ENCODE assay signal across 13 cellular contexts in genomic region chr10:31702005-31702404, GRCh38.
DNase-seq lines count a peak whose midpoint lies in the region; ATAC-seq and TF ChIP-seq lines count a peak whose summit lies in the region.
"Had no signal": no experiment of that assay in that cellular context is flagged by ENCODE, and none has a peak within 500 bp of the region (broad histone marks: within the 10 kb centered on the region; RNA-seq: fewer than 3 reads in every experiment).

No MANE protein-coding gene starts in this region.

- POLR2A ChIA-PET in naive thymus-derived CD4-positive, alpha-beta T cell (lab: Charles Lee) = no interaction called here

- peaks cover 0 to 10% (median 0%) of the 10 kb centered on the region in 5 donors for H3K27me3 Mint-ChIP-seq in naive thymus-derived CD4-positive, alpha-beta T cell
- H3K27me3 Mint-ChIP-seq: activated CD4-positive, alpha-beta memory T cell treated with anti-CD3 and anti-CD28 coated beads for 36 hours had no signal

- no peak overlapping the region for H3K27ac Mint-ChIP-seq in naive thymus-derived CD4-positive, alpha-beta T cell
- H3K27ac Mint-ChIP-seq: activated CD4-positive, alpha-beta memory T cell treated with anti-CD3 and anti-CD28 coated beads for 36 hours; mesothelial cell of epicardium had no signal

- in situ Hi-C loops in brain microvascular endothelial cell (cut with HindIII; ENCODE audit: low pct_ligation_motif_present, low sequenced_read_pairs) = no loop called here

- TF ChIP-seq POLR2A in uterus (IDR thresholded peaks at IDR 0.05) = no peak

- peaks cover 2 to 11% (median 6%) of the 10 kb centered on the region in 7 donors for H3K4me1 Mint-ChIP-seq in naive thymus-derived CD4-positive, alpha-beta T cell

- H3K27me3 ChIP-seq in left ventricle myocardium inferior (ENCODE audit: low read depth) (no peaks in the 10 kb centered on the region), ascending aorta (no peaks in the 10 kb centered on the region), uterus (no peaks in the 10 kb centered on the region), brain microvascular endothelial cell (replicated peaks) (no peaks in the 10 kb centered on the region)
- H3K27me3 ChIP-seq in naive thymus-derived CD4-positive, alpha-beta T cell (ENCODE audit: control insufficient read depth in 2 of 2, insufficient read depth in 2 of 2, low read length in 2 of 2) = no peaks in the 10 kb centered on the region
- H3K27me3 ChIP-seq: Peyer's patch had no signal

- H3K36me3 ChIP-seq in left ventricle myocardium inferior (no peaks in the 10 kb centered on the region), ascending aorta (no peaks in the 10 kb centered on the region), uterus (no peaks in the 10 kb centered on the region), brain microvascular endothelial cell (replicated peaks) (no peaks in the 10 kb centered on the region)
- H3K36me3 ChIP-seq in naive thymus-derived CD4-positive, alpha-beta T cell (ENCODE audit: control insufficient read depth in 2 of 3, insufficient read depth in 3 of 3, low read length in 3 of 3) = no peaks in the 10 kb centered on the region
- H3K36me3 ChIP-seq: Peyer's patch had no signal

- no peak for ATAC-seq in Right ventricle myocardium inferior
- ATAC-seq in naive thymus-derived CD4-positive, alpha-beta T cell = peak; percentile 36

- H3K4me3 Mint-ChIP-seq in naive thymus-derived CD4-positive, alpha-beta T cell = no peak overlapping the region
- H3K4me3 Mint-ChIP-seq: activated CD4-positive, alpha-beta memory T cell treated with anti-CD3 and anti-CD28 coated beads for 36 hours; mesothelial cell of epicardium had no signal

- TF ChIP-seq CTCF in left ventricle myocardium inferior (IDR thresholded peaks at IDR 0.05; ENCODE audit: borderline replicate concordance) = no peak
- TF ChIP-seq CTCF in ascending aorta (IDR thresholded peaks at IDR 0.05) = no peak
- TF ChIP-seq CTCF in uterus (IDR thresholded peaks at IDR 0.05) = no peak
- no peak for TF ChIP-seq CTCF in brain microvascular endothelial cell (IDR thresholded peaks at IDR 0.05; ENCODE audit: low read depth, low read length, missing control alignments)

- H3K9me3 Mint-ChIP-seq in naive thymus-derived CD4-positive, alpha-beta T cell = peaks cover 0 to 11% (median 0%) of the 10 kb centered on the region in 11 donors

- intact Hi-C loops in left ventricle myocardium inferior (cut with micrococcal nuclease) (loop anchor here (10.0 kb wide), 1 partner anchor 53 kb away; no protein-coding TSS in a partner anchor), Right ventricle myocardium inferior (cut with DNase I) (no loop called here), ascending aorta (cut with DNase I) (no loop called here), uterus (cut with DNase I; ENCODE audit: low total_unique reads) (no loop called here)
- intact Hi-C loops in naive thymus-derived CD4-positive, alpha-beta T cell (cut with micrococcal nuclease) = loop anchor here in 1 of 2 donors (10.0 kb wide), 1 partner anchor 347 kb away; no protein-coding TSS in a partner anchor

- H3K27ac ChIP-seq in left ventricle myocardium inferior (replicated peaks) (peak overlapping the region; percentile 98), ascending aorta (peak overlapping the region; percentile 98 to 99), uterus (peak overlapping the region; percentile 7 to 92), brain microvascular endothelial cell (no peak overlapping the region)
- no peak overlapping the region for H3K27ac ChIP-seq in naive thymus-derived CD4-positive, alpha-beta T cell (ENCODE audit: low read depth, low read length)

- DNase-seq in left ventricle myocardium inferior (no peak), Right ventricle myocardium inferior (ENCODE audit: missing footprints) (no peak), ascending aorta (ENCODE audit: low spot score in 2 of 2) (no peak), uterus (no peak), nucleus accumbens (lab: John Stamatoyannopoulos, UW) (no peak), brain microvascular endothelial cell (no peak)
- no peak for DNase-seq in naive thymus-derived CD4-positive, alpha-beta T cell
- DNase-seq in stimulated activated CD4-positive, alpha-beta T cell treated with anti-CD3 and anti-CD28 coated beads, Interleukin-12 subunit alpha, Interleukin-12 subunit beta, amount 100 ng/mL, for 4 hours = no peak
- DNase-seq: activated CD4-positive, alpha-beta memory T cell treated with anti-CD3 and anti-CD28 coated beads for 36 hours; activated gamma-delta T cell treated with Interleukin-2 at 50 U/mL for 16 hours; Caco-2; Peyer's patch had no signal

- no peak overlapping the region for H3K4me3 ChIP-seq in left ventricle myocardium inferior
- no peak overlapping the region for H3K4me3 ChIP-seq in ascending aorta
- H3K4me3 ChIP-seq in naive thymus-derived CD4-positive, alpha-beta T cell (ENCODE audit: low read length) = no peak overlapping the region
- H3K4me3 ChIP-seq in uterus = no peak overlapping the region
- no peak overlapping the region for H3K4me3 ChIP-seq in brain microvascular endothelial cell (ENCODE audit: low read depth, low read length)
- H3K4me3 ChIP-seq: Peyer's patch had no signal

- H3K9me3 ChIP-seq in left ventricle myocardium inferior (replicated peaks) = peaks cover 5% of the 10 kb centered on the region
- H3K9me3 ChIP-seq in ascending aorta = no peaks in the 10 kb centered on the region
- H3K9me3 ChIP-seq in naive thymus-derived CD4-positive, alpha-beta T cell (ENCODE audit: control insufficient read depth in 2 of 3, low read length in 3 of 3) = no peaks in the 10 kb centered on the region
- no peaks in the 10 kb centered on the region for H3K9me3 ChIP-seq in uterus
- H3K9me3 ChIP-seq: Peyer's patch had no signal

- H3K4me1 ChIP-seq in left ventricle myocardium inferior = peaks cover 77% of the 10 kb centered on the region
- H3K4me1 ChIP-seq in ascending aorta = peaks cover 13 to 49% of the 10 kb centered on the region in 2 donors
- no peaks in the 10 kb centered on the region for H3K4me1 ChIP-seq in naive thymus-derived CD4-positive, alpha-beta T cell (ENCODE audit: control insufficient read depth in 2 of 2, insufficient read depth in 2 of 2, low read length in 2 of 2)
- H3K4me1 ChIP-seq in uterus = peaks cover 16% of the 10 kb centered on the region in 2 donors
- H3K4me1 ChIP-seq: Caco-2 had no signal

- CTCF ChIA-PET in naive thymus-derived CD4-positive, alpha-beta T cell (lab: Charles Lee) = no interaction called here

- peaks cover 0 to 15% (median 0%) of the 10 kb centered on the region in 5 donors for H3K36me3 Mint-ChIP-seq in naive thymus-derived CD4-positive, alpha-beta T cell
- H3K36me3 Mint-ChIP-seq: activated CD4-positive, alpha-beta memory T cell treated with anti-CD3 and anti-CD28 coated beads for 36 hours; mesothelial cell of epicardium had no signal

Comparison
In these comparisons a context has a peak if more than half of its experiments do, and no peak if none do; other contexts are left out.
1. H3K27ac ChIP-seq: peak in left ventricle myocardium inferior (single experiment), ascending aorta (2 of 2) and uterus (2 of 2); none in naive thymus-derived CD4-positive, alpha-beta T cell (single experiment) and brain microvascular endothelial cell (single experiment).